In genomic region chr11:78022397-78023396, GRCh38 we compare ENCODE assay signal across 10 cellular contexts. TPM values are rescaled to one million over a fixed set of nuclear protein-coding genes. Genes with fewer than 3 reads are reported as not detected.
DNase-seq lines count a peak whose midpoint lies in the region; ATAC-seq and TF ChIP-seq lines count a peak whose summit lies in the region.
"Had no signal": no experiment of that assay in that cellular context is flagged by ENCODE, and none has a peak within 500 bp of the region (broad histone marks: within the 10 kb centered on the region; RNA-seq: fewer than 3 reads in every experiment).

KCTD14 (minus strand) TSS chr11:78023276; CDS start chr11:78023249, 27 bp downstream.

- H3K4me3 Mint-ChIP-seq in activated T-cell treated with anti-CD3 and anti-CD28 coated beads, Interleukin-2, amount 50 U/mL, for 72 hours: no peak within 1 kb of the TSS
- H3K4me3 Mint-ChIP-seq: B cell had no signal

- TF ChIP-seq POLR2A in breast epithelium (IDR thresholded peaks at IDR 0.05): no peak

- peaks cover 8% of the 10 kb centered on the region for H3K4me1 Mint-ChIP-seq in activated T-cell treated with anti-CD3 and anti-CD28 coated beads, Interleukin-2, amount 50 U/mL, for 72 hours (ENCODE audit: low read depth)

- peak; percentile 7 for DNase-seq in NCI-H2107 treated with DMSO at 0.1 percent for 48 hours (lab: John Stamatoyannopoulos, UW; ENCODE audit: unreplicated experiment)
- no peak for DNase-seq in NCI-H2107 (lab: John Stamatoyannopoulos, UW)
- DNase-seq in breast epithelium (ENCODE audit: low spot score in 2 of 2): peak; percentile 59 to 70
- peak; percentile 89 for DNase-seq in left kidney (ENCODE audit: low read depth, low spot score)
- DNase-seq in ureter (ENCODE audit: low spot score): peak; percentile 62
- DNase-seq in Ammon's horn (ENCODE audit: low spot score): no peak
- no peak for DNase-seq in activated T-cell treated with anti-CD3 and anti-CD28 coated beads, Interleukin-2, amount 50 U/mL, for 72 hours
- DNase-seq in SKM-1 treated with dmso at 0.1 percent for 144 hours (lab: John Stamatoyannopoulos, UW; ENCODE audit: unreplicated experiment): no peak

- H3K27me3 Mint-ChIP-seq in activated T-cell treated with anti-CD3 and anti-CD28 coated beads, Interleukin-2, amount 50 U/mL, for 72 hours (ENCODE audit: low read depth): peaks cover 16% of the 10 kb centered on the region

- H3K9me3 Mint-ChIP-seq in activated T-cell treated with anti-CD3 and anti-CD28 coated beads, Interleukin-2, amount 50 U/mL, for 72 hours: no peaks in the 10 kb centered on the region

- no peaks in the 10 kb centered on the region for H3K36me3 Mint-ChIP-seq in activated T-cell treated with anti-CD3 and anti-CD28 coated beads, Interleukin-2, amount 50 U/mL, for 72 hours (ENCODE audit: insufficient read depth in 2 of 2)

- TF ChIP-seq CTCF in breast epithelium (IDR thresholded peaks at IDR 0.05): no peak

- H3K4me1 ChIP-seq in breast epithelium: no peaks in the 10 kb centered on the region

- H3K27ac Mint-ChIP-seq in activated T-cell treated with anti-CD3 and anti-CD28 coated beads, Interleukin-2, amount 50 U/mL, for 72 hours: no peak within 1 kb of the TSS
- H3K27ac Mint-ChIP-seq: B cell had no signal

- peak within 1 kb of the TSS; percentile 47 to 84 (median 62) for H3K4me3 ChIP-seq in breast epithelium

- H3K9me3 ChIP-seq in breast epithelium: no peaks in the 10 kb centered on the region

- intact Hi-C loops in breast epithelium (cut with DNase I; ENCODE audit: low total_unique reads): no loop called here

- H3K36me3 ChIP-seq in breast epithelium: no peaks in the 10 kb centered on the region

- peak within 1 kb of the TSS; percentile 89 to 94 for H3K27ac ChIP-seq in breast epithelium

- no peaks in the 10 kb centered on the region for H3K27me3 ChIP-seq in breast epithelium

- ATAC-seq in activated T-cell treated with anti-CD3 and anti-CD28 coated beads, Interleukin-2, amount 50 U/mL, for 72 hours (replicated peaks in 1 of 2): no peak

RNA-seq across cellular contexts. Expression of gene KCTD14, which starts in this region (rescaled TPM):
- total RNA-seq in breast epithelium (10 to 100 TPM in 1 of 3 donors, 1 to 10 TPM in 1, under 1 TPM in 1; 0.64 to 22.4 (median 7.9) TPM), ureter (7.6 TPM)
- total RNA-seq in activated T-cell treated with anti-CD3 and anti-CD28 coated beads, Interleukin-2, amount 50 U/mL, for 72 hours: under 1 TPM in 1 of 2 donors, not detected in 1; 0.34 TPM
- total RNA-seq: B cell, SK-MEL-5 had no signal

Comparison
In these comparisons a context has a peak if more than half of its experiments do, and no peak if none do; other contexts are left out.
1. DNase-seq: peak in NCI-H2107 treated with DMSO at 0.1 percent for 48 hours (single experiment), breast epithelium (2 of 2), left kidney (single experiment) and ureter (single experiment); none in NCI-H2107 (single experiment), Ammon's horn (single experiment), activated T-cell treated with anti-CD3 and anti-CD28 coated beads, Interleukin-2, amount 50 U/mL, for 72 hours (0 of 2) and SKM-1 treated with dmso at 0.1 percent for 144 hours (single experiment).